In the genomic region with DNA sequence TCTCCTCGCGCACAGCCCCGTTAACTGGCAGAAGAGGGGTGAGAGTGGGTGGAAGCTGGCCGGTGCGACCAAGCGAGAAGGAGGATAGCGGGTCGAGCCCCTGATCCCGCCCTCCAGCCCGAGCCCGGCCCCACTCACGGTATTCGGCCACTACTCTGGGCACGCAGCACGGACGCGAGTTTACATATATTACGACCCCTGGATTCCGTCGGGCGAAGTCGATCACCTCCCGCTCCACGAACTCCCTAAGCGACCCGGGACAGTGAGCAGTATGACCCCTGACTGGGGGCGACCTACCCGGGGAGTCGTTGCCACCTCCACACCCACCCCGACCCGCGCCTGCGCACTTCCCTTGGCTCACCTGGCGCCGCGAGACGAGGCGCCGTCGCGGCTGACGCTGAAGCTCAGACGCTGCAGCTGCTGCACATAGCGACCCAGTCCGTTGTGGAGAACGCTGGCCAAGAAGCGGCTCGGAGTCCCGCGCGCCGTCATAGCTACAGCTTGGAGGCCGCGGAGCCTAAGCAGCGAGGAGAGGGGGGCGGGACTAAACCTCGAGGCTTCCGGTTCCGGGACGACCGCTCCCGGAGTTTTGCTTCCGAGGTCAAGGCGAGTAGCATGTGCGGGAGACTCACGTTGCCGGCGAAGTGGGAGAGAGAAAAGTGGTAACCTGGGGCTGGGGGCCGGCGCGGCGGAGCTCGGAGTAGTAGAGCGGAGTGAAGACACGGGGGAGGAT, we compare ENCODE assay signal across 8 cellular contexts. TPM values are rescaled to one million over a fixed set of nuclear protein-coding genes. Genes with fewer than 3 reads are reported as not detected.
DNase-seq lines count a peak whose midpoint lies in the region; ATAC-seq and TF ChIP-seq lines count a peak whose summit lies in the region.

A gene (minus strand): TSS at position 546 of the 733 bp plus-strand sequence. CDS start 54 bp downstream, at position 492.
A gene (plus strand): TSS at position 592 of the 733 bp plus-strand sequence. CDS start 668 bp downstream, outside the sequence.

- POLR2A ChIA-PET in activated CD4-positive, alpha-beta T cell treated with anti-CD3 and anti-CD28 coated beads for 36 hours (lab: Charles Lee): no interaction called here

- TF ChIP-seq CTCF in chondrocyte (IDR thresholded peaks at IDR 0.05): no peak

- no peaks in the 10 kb centered on the region for H3K9me3 Mint-ChIP-seq in activated CD4-positive, alpha-beta T cell treated with anti-CD3 and anti-CD28 coated beads for 36 hours (ENCODE audit: low read depth)
- H3K9me3 Mint-ChIP-seq in chondrocyte (ENCODE audit: low read depth): no peaks in the 10 kb centered on the region

- intact Hi-C loops in activated CD4-positive, alpha-beta T cell treated with anti-CD3 and anti-CD28 coated beads for 36 hours (cut with DNase I, micrococcal nuclease): loop anchor here (1.0 kb wide), 9 partner anchors 10 to 601 kb away; a partner anchor contains a TSS

- ATAC-seq in GM18868 (IDR thresholded peaks at IDR 0.05; ENCODE audit: unreplicated experiment) (peak; percentile 90), HG03103 (IDR thresholded peaks at IDR 0.05; ENCODE audit: low read depth, unreplicated experiment) (peak; percentile 84)
- ATAC-seq in activated CD4-positive, alpha-beta T cell treated with anti-CD3 and anti-CD28 coated beads for 36 hours: peak; percentile 98

- peak within 1 kb of the TSS; percentile 100 for H3K4me3 Mint-ChIP-seq in activated CD4-positive, alpha-beta T cell treated with anti-CD3 and anti-CD28 coated beads for 36 hours
- peak within 1 kb of the TSS; percentile 100 for H3K4me3 Mint-ChIP-seq in chondrocyte (ENCODE audit: unreplicated experiment)

- peak within 1 kb of the TSS; percentile 94 for H3K27ac Mint-ChIP-seq in activated CD4-positive, alpha-beta T cell treated with anti-CD3 and anti-CD28 coated beads for 36 hours
- peak within 1 kb of the TSS; percentile 96 for H3K27ac Mint-ChIP-seq in chondrocyte (ENCODE audit: unreplicated experiment)

- peaks cover 43% of the 10 kb centered on the region for H3K4me1 Mint-ChIP-seq in activated CD4-positive, alpha-beta T cell treated with anti-CD3 and anti-CD28 coated beads for 36 hours
- peaks cover 27% of the 10 kb centered on the region for H3K4me1 Mint-ChIP-seq in chondrocyte (ENCODE audit: low read depth)

- DNase-seq in AG08395 (ENCODE audit: low spot score) (peak; percentile 91), NCI-H446 treated with DMSO at 0.1 percent for 48 hours (lab: John Stamatoyannopoulos, UW) (peak; percentile 21), chondrocyte (ENCODE audit: low spot score) (peak; percentile 95), kidney tubule cell (ENCODE audit: low spot score) (peak; percentile 77)
- peak; percentile 93 for DNase-seq in activated CD4-positive, alpha-beta T cell treated with anti-CD3 and anti-CD28 coated beads for 36 hours
- peak; percentile 76 to 79 for DNase-seq in stimulated activated CD4-positive, alpha-beta T cell treated with anti-CD3 and anti-CD28 coated beads, Interleukin-15, amount 100 ng/mL, for 48 hours (ENCODE audit: low read depth in 2 of 2)

- H3K27me3 Mint-ChIP-seq in activated CD4-positive, alpha-beta T cell treated with anti-CD3 and anti-CD28 coated beads for 36 hours: no peaks in the 10 kb centered on the region
- H3K27me3 Mint-ChIP-seq in chondrocyte (ENCODE audit: low read depth): no peaks in the 10 kb centered on the region

- H3K36me3 Mint-ChIP-seq in activated CD4-positive, alpha-beta T cell treated with anti-CD3 and anti-CD28 coated beads for 36 hours (ENCODE audit: low read depth): peaks cover 40% of the 10 kb centered on the region
- peaks cover 12% of the 10 kb centered on the region for H3K36me3 Mint-ChIP-seq in chondrocyte (ENCODE audit: low read depth)

- CTCF ChIA-PET in activated CD4-positive, alpha-beta T cell treated with anti-CD3 and anti-CD28 coated beads for 36 hours (lab: Charles Lee): interaction anchor here (0.6 to 4.7 kb wide), 8 partner anchors 10 to 854 kb away, joined by 3 to 42 read pairs (median 3); a partner anchor contains a TSS

RNA-seq across cellular contexts. Expression of the first gene that starts in this region (rescaled TPM):
- 10 to 100 TPM; 53.4 to 62.6 TPM for total RNA-seq in activated CD4-positive, alpha-beta T cell treated with anti-CD3 and anti-CD28 coated beads for 36 hours
- 54.0 to 74.1 TPM (median 57.3 TPM) in 3 replicates for total RNA-seq in chondrocyte

RNA-seq across cellular contexts. Expression of the second gene that starts in this region (rescaled TPM):
- 10 to 100 TPM; 13.8 to 17.9 TPM for total RNA-seq in activated CD4-positive, alpha-beta T cell treated with anti-CD3 and anti-CD28 coated beads for 36 hours
- 4.8 to 6.6 TPM (median 5.4 TPM) in 3 replicates for total RNA-seq in chondrocyte

Comparison
In these comparisons a context has a peak if more than half of its experiments do, and no peak if none do; other contexts are left out.
1. Peak in every context shown above with its lines: DNase-seq and ATAC-seq.
2. DNase-seq: peak in every context shown above with its lines; median percentile 95 in chondrocyte; 93 in activated CD4-positive, alpha-beta T cell treated with anti-CD3 and anti-CD28 coated beads for 36 hours; 91 in AG08395; 78 in stimulated activated CD4-positive, alpha-beta T cell treated with anti-CD3 and anti-CD28 coated beads, Interleukin-15, amount 100 ng/mL, for 48 hours; 77 in kidney tubule cell; 21 in NCI-H446 treated with DMSO at 0.1 percent for 48 hours.